In genomic region chr14:104115131-104115600, GRCh38 we compare ENCODE assay signal across 23 cellular contexts. TPM values are rescaled to one million over a fixed set of nuclear protein-coding genes. Genes with fewer than 3 reads are reported as not detected.
DNase-seq lines count a peak whose midpoint lies in the region; ATAC-seq and TF ChIP-seq lines count a peak whose summit lies in the region.
"Had no signal": no experiment of that assay in that cellular context is flagged by ENCODE, and none has a peak within 500 bp of the region (broad histone marks: within the 10 kb centered on the region; RNA-seq: fewer than 3 reads in every experiment).

No MANE protein-coding gene starts in this region.

- peak overlapping the region; percentile 20 to 86 for H3K27ac ChIP-seq in esophagus (ENCODE audit: low read depth in 2 of 2, low read length in 1 of 2)
- no peak overlapping the region for H3K27ac ChIP-seq in neuronal stem cell (replicated peaks; ENCODE audit: low read length)
- H3K27ac ChIP-seq: gastroesophageal sphincter, tibial nerve had no signal

- WGBS in esophagus, 2 donors, result 75 to 76% methylated on average over 11 of the region's 11 CpGs
- WGBS in neuronal stem cell (ENCODE audit: extremely low coverage in 2 of 2, insufficient read length in 2 of 2, insufficient replicate concordance in 1 of 2), 2 donors, result no CpG with 5 or more reads among the region's 11 CpGs

- no peaks in the 10 kb centered on the region for H3K27me3 ChIP-seq in Caco-2 (replicated peaks; ENCODE audit: control insufficient read depth, insufficient read depth, low read length)
- H3K27me3 ChIP-seq in H7 (ENCODE audit: control insufficient read depth, insufficient read depth, low read length), result peaks cover 28% of the 10 kb centered on the region
- no peaks in the 10 kb centered on the region for H3K27me3 ChIP-seq in esophagus (ENCODE audit: control insufficient read depth in 1 of 2, insufficient read depth in 2 of 2, low read length in 2 of 2)
- peaks cover 19 to 77% (median 46%) of the 10 kb centered on the region in 3 experiments for H3K27me3 ChIP-seq in neuronal stem cell (ENCODE audit: control insufficient read depth in 3 of 3, insufficient read depth in 3 of 3, low read depth in 1 of 3, low read length in 3 of 3)

- H3K9me3 Mint-ChIP-seq in Caco-2 (ENCODE audit: unreplicated experiment), result no peaks in the 10 kb centered on the region
- no peaks in the 10 kb centered on the region for H3K9me3 Mint-ChIP-seq in activated T-cell treated with anti-CD3 and anti-CD28 coated beads, Interleukin-2, amount 50 U/mL, for 24 hours
- H3K9me3 Mint-ChIP-seq: activated naive CD4-positive, alpha-beta T cell treated with anti-CD3 and anti-CD28 coated beads, Interleukin-2, amount 50 U/mL, for 72 hours; activated T-cell treated with anti-CD3 and anti-CD28 coated beads, Interleukin-2, amount 50 U/mL, for 4 hours had no signal

- POLR2A ChIA-PET in Caco-2 (lab: Charles Lee), result no interaction called here

- H2AK5ac ChIP-seq in neuronal stem cell (ENCODE audit: low read depth, low read length), result no peak overlapping the region

- DNase-seq in Caco-2 (no peak), H7 (peak; percentile 55), neuronal stem cell (ENCODE audit: low spot score) (no peak), activated gamma-delta T cell (lab: John Stamatoyannopoulos, UW) (no peak), NCI-H1436 treated with DMSO at 0.1 percent for 48 hours (lab: John Stamatoyannopoulos, UW) (no peak)
- no peak for DNase-seq in activated T-cell treated with anti-CD3 and anti-CD28 coated beads, Interleukin-2, amount 50 U/mL, for 24 hours
- DNase-seq: activated CD8-positive, alpha-beta T cell treated with anti-CD3 and anti-CD28 coated beads, Interleukin-2, amount 10 ng/mL, durations not matched to agents 7 days and 5 days; activated T-cell treated with anti-CD3 and anti-CD28 coated beads, Interleukin-2, amount 50 U/mL, for 4 hours; effector CD4-positive, alpha-beta T cell; kidney glomerular epithelial cell; mesenchymal stem cell; MM.1S; NCI-H1436; NCI-H524; stimulated activated CD4-positive, alpha-beta T cell treated with anti-CD3 and anti-CD28 coated beads, Interleukin-2, amount 100 ng/mL, for 24 hours; stimulated activated naive CD4-positive, alpha-beta T cell had no signal

- H2BK12ac ChIP-seq in neuronal stem cell (ENCODE audit: low read length), result no peak overlapping the region

- no peak overlapping the region for H3K4me2 ChIP-seq in neuronal stem cell (ENCODE audit: insufficient read depth, low read length, poor library complexity, severe bottlenecking)

- H3K9me3 ChIP-seq in Caco-2 (no peaks in the 10 kb centered on the region), esophagus (ENCODE audit: control insufficient read depth in 2 of 2, insufficient read depth in 1 of 2, low read depth in 1 of 2, low read length in 1 of 2) (no peaks in the 10 kb centered on the region), neuronal stem cell (replicated peaks in 1 of 2; ENCODE audit: control insufficient read depth in 2 of 2, insufficient read depth in 1 of 2, low read depth in 1 of 2, low read length in 2 of 2) (peaks cover 0 to 2% of the 10 kb centered on the region in 2 donors)
- H3K9me3 ChIP-seq: gastroesophageal sphincter, tibial nerve had no signal

- H3K27me3 Mint-ChIP-seq in Caco-2 (ENCODE audit: insufficient read depth, unreplicated experiment), result no peaks in the 10 kb centered on the region
- H3K27me3 Mint-ChIP-seq in activated T-cell treated with anti-CD3 and anti-CD28 coated beads, Interleukin-2, amount 50 U/mL, for 24 hours, result peaks cover 42% of the 10 kb centered on the region

- no peak overlapping the region for H3K4ac ChIP-seq in neuronal stem cell (ENCODE audit: low read length)

- intact Hi-C loops in Caco-2 (cut with micrococcal nuclease; ENCODE audit: unreplicated experiment), result no loop called here

- no TSS peak for BruUV-seq in Caco-2 (replicated peaks; lab: Mats Ljungman, UMichigan)

- no peak overlapping the region for H2BK5ac ChIP-seq in neuronal stem cell (ENCODE audit: low read length)

- H2AFZ ChIP-seq in neuronal stem cell (ENCODE audit: low read length), result no peak overlapping the region

- H3K79me1 ChIP-seq in neuronal stem cell (ENCODE audit: low read depth, low read length), result no peaks in the 10 kb centered on the region

- H3K36me3 Mint-ChIP-seq in Caco-2 (ENCODE audit: insufficient read depth, unreplicated experiment), result peaks cover 3% of the 10 kb centered on the region
- no peaks in the 10 kb centered on the region for H3K36me3 Mint-ChIP-seq in activated T-cell treated with anti-CD3 and anti-CD28 coated beads, Interleukin-2, amount 50 U/mL, for 24 hours (ENCODE audit: low read depth)
- H3K36me3 Mint-ChIP-seq: activated naive CD4-positive, alpha-beta T cell treated with anti-CD3 and anti-CD28 coated beads, Interleukin-2, amount 50 U/mL, for 72 hours had no signal

- H3K36me3 ChIP-seq in Caco-2 (ENCODE audit: control insufficient read depth, insufficient read depth, low read length) (no peaks in the 10 kb centered on the region), H7 (replicated peaks; ENCODE audit: control insufficient read depth, insufficient read depth, low read length) (no peaks in the 10 kb centered on the region), esophagus (ENCODE audit: control insufficient read depth in 2 of 2, insufficient read depth in 2 of 2, low read length in 1 of 2) (no peaks in the 10 kb centered on the region), neuronal stem cell (replicated peaks in 1 of 2; ENCODE audit: control insufficient read depth in 2 of 2, insufficient read depth in 2 of 2, low read length in 2 of 2) (no peaks in the 10 kb centered on the region)
- H3K36me3 ChIP-seq: gastroesophageal sphincter, tibial nerve had no signal

- no peak overlapping the region for H3K23ac ChIP-seq in neuronal stem cell (ENCODE audit: low read depth, low read length, poor library complexity)

- peak overlapping the region; percentile 71 for H3K18ac ChIP-seq in neuronal stem cell (ENCODE audit: low read length)

- no peak overlapping the region for H4K8ac ChIP-seq in neuronal stem cell (ENCODE audit: low read depth, low read length)

- H3K9ac ChIP-seq in neuronal stem cell (ENCODE audit: low read depth, low read length, poor library complexity), result no peak overlapping the region

- H2BK120ac ChIP-seq in neuronal stem cell (ENCODE audit: low read depth, low read length), result no peak overlapping the region

- H4K91ac ChIP-seq in neuronal stem cell (ENCODE audit: low read depth, low read length, poor library complexity), result no peak overlapping the region

- H3K27ac Mint-ChIP-seq in Caco-2 (ENCODE audit: unreplicated experiment), result peak overlapping the region; percentile 50
- H3K27ac Mint-ChIP-seq in activated T-cell treated with anti-CD3 and anti-CD28 coated beads, Interleukin-2, amount 50 U/mL, for 24 hours, result no peak overlapping the region
- H3K27ac Mint-ChIP-seq: activated CD8-positive, alpha-beta T cell treated with anti-CD3 and anti-CD28 coated beads, Interleukin-2, amount 10 ng/mL, durations not matched to agents 7 days and 5 days; activated naive CD4-positive, alpha-beta T cell treated with anti-CD3 and anti-CD28 coated beads, Interleukin-2, amount 50 U/mL, for 72 hours had no signal

- no peak overlapping the region for H3K14ac ChIP-seq in neuronal stem cell (ENCODE audit: low read length)

- no peak overlapping the region for H2BK15ac ChIP-seq in neuronal stem cell (ENCODE audit: low read length)

- no peaks in the 10 kb centered on the region for H3K4me1 Mint-ChIP-seq in Caco-2 (ENCODE audit: low read depth, unreplicated experiment)
- no peaks in the 10 kb centered on the region for H3K4me1 Mint-ChIP-seq in activated T-cell treated with anti-CD3 and anti-CD28 coated beads, Interleukin-2, amount 50 U/mL, for 24 hours (ENCODE audit: low read depth)

- no peak for TF ChIP-seq CTCF in Caco-2 (IDR thresholded peaks at IDR 0.05; ENCODE audit: insufficient read depth in 1 of 2, low read depth in 1 of 2, low read length in 1 of 2, severe bottlenecking in 1 of 2, unreplicated experiment in 1 of 2)

- H3K4me3 ChIP-seq in Caco-2 (ENCODE audit: low read depth, low read length) (no peak overlapping the region), H7 (ENCODE audit: insufficient read depth, low read depth, low read length) (no peak overlapping the region), esophagus (ENCODE audit: low read depth in 1 of 2, low read length in 2 of 2) (no peak overlapping the region), neuronal stem cell (ENCODE audit: low read length in 2 of 2) (no peak overlapping the region)
- H3K4me3 ChIP-seq: gastroesophageal sphincter, tibial nerve had no signal

- no peak for ATAC-seq in GM18519 (IDR thresholded peaks at IDR 0.05; ENCODE audit: low FRiP score, unreplicated experiment)
- ATAC-seq: activated CD8-positive, alpha-beta T cell treated with anti-CD3 and anti-CD28 coated beads, Interleukin-2, amount 10 ng/mL, durations not matched to agents 7 days and 5 days; activated naive CD4-positive, alpha-beta T cell treated with anti-CD3 and anti-CD28 coated beads, Interleukin-2, amount 50 U/mL, for 72 hours; activated T-cell treated with anti-CD3 and anti-CD28 coated beads, Interleukin-2, amount 50 U/mL, for 4 hours; esophagus mucosa; gastroesophageal sphincter had no signal

- CTCF ChIA-PET in Caco-2 (lab: Charles Lee), result interaction anchor here (3.1 kb wide), 1 partner anchor 37 kb away, joined by 9 read pairs; no protein-coding TSS in a partner anchor

- H3K4me1 ChIP-seq in Caco-2 (peaks cover 13% of the 10 kb centered on the region), esophagus (ENCODE audit: control insufficient read depth in 2 of 2, insufficient read depth in 2 of 2, low read length in 1 of 2) (peaks cover 5 to 47% of the 10 kb centered on the region in 2 donors), neuronal stem cell (ENCODE audit: control insufficient read depth in 2 of 2, insufficient read depth in 1 of 2, low read depth in 1 of 2, low read length in 2 of 2) (peaks cover 0 to 3% of the 10 kb centered on the region in 2 donors)

- H3K4me3 Mint-ChIP-seq in Caco-2 (ENCODE audit: unreplicated experiment), result peak overlapping the region; percentile 74
- no peak overlapping the region for H3K4me3 Mint-ChIP-seq in activated T-cell treated with anti-CD3 and anti-CD28 coated beads, Interleukin-2, amount 50 U/mL, for 24 hours
- H3K4me3 Mint-ChIP-seq: activated CD8-positive, alpha-beta T cell treated with anti-CD3 and anti-CD28 coated beads, Interleukin-2, amount 10 ng/mL, durations not matched to agents 7 days and 5 days had no signal

RNA-seq across cellular contexts. Expression of gene KIF26A, which starts 23.2 kb away (rescaled TPM):
- total RNA-seq in Caco-2 (2022), result 4.2 and 5.5 TPM in 2 replicates
- 59.2 and 61.0 TPM in 2 replicates for total RNA-seq in H7 (2014; rRNA removed; shearing (Covaris generic))
- 1 to 10 TPM in 1 of 2 donors, under 1 TPM in 1; 0.73 to 1.8 TPM for polyA plus RNA-seq in esophagus
- 14.6 TPM for polyA plus RNA-seq in neuronal stem cell (2013, experiment 1 of 2)
- 14.0 TPM for polyA plus RNA-seq in neuronal stem cell (2013, experiment 2 of 2)

RNA-seq across cellular contexts. Expression of gene ASPG, which starts 29.7 kb away (rescaled TPM):
- not detected in 2 replicates for total RNA-seq in Caco-2 (2022)
- total RNA-seq in H7 (2014; rRNA removed; shearing (Covaris generic)), result 0.17 and 2.9 TPM in 2 replicates
- polyA plus RNA-seq in esophagus, result 10 to 100 TPM; 50.4 to 86.4 TPM
- 0.10 TPM for polyA plus RNA-seq in neuronal stem cell (2013, experiment 1 of 2)
- 0.12 TPM for polyA plus RNA-seq in neuronal stem cell (2013, experiment 2 of 2)
- total RNA-seq: activated CD8-positive, alpha-beta T cell treated with anti-CD3 and anti-CD28 coated beads, Interleukin-2, amount 10 ng/mL, durations not matched to agents 7 days and 5 days; activated naive CD4-positive, alpha-beta T cell treated with anti-CD3 and anti-CD28 coated beads, Interleukin-2, amount 50 U/mL, for 72 hours; H4 had no signal
